ENCODE assay signal across 29 cellular contexts in genomic region chr2:72276876-72277275, GRCh38.
"Had no signal": no experiment of that assay in that cellular context is flagged by ENCODE, and none has a peak within 500 bp of the region (broad histone marks: within the 10 kb centered on the region; RNA-seq: fewer than 3 reads in every experiment).

No MANE protein-coding gene starts in this region.

- H3K36me3 ChIP-seq: esophagus squamous epithelium, gastrocnemius medialis, left lung, ovary, sigmoid colon, spleen, thoracic aorta, tibial nerve, upper lobe of left lung had no signal

- FAIRE-seq: endometrium, urothelium cell line had no signal

- ATAC-seq: gastrocnemius medialis; left lung; naive thymus-derived CD8-positive, alpha-beta T cell; psoas muscle; right cardiac atrium; stimulated activated memory B cell treated with anti-CD40 and anti-IgM and Interleukin-4, amounts not matched to agents 10 μg/mL and 1 μg/mL and 100 μg/mL, for 72 hours; stimulated activated naive CD8-positive, alpha-beta T cell treated with anti-CD3 and anti-CD28 coated beads, Interleukin-15, Interleukin-2, amounts not matched to agents 100 U/mL and 50 U/mL, for 24 hours had no signal

- H3K4me3 ChIP-seq: coronary artery, esophagus squamous epithelium, gastrocnemius medialis, left lung, ovary, psoas muscle, sigmoid colon, skin epidermis, spleen, thoracic aorta, tibial nerve, upper lobe of left lung had no signal

- H3K27ac ChIP-seq: coronary artery, esophagus squamous epithelium, gastrocnemius medialis, left lung, ovary, psoas muscle, sigmoid colon, skin epidermis, spleen, thoracic aorta, tibial nerve, upper lobe of left lung had no signal

- DNase-seq: dermis blood vessel endothelial cell; effector memory CD4-positive, alpha-beta T cell; erythroblast; esophagus squamous epithelium; gastrocnemius medialis; head of caudate nucleus; left cardiac atrium; left lung; mammary epithelial cell; mesendoderm; naive thymus-derived CD8-positive, alpha-beta T cell; nephron progenitor cell; nucleus accumbens; ovary; posterior cingulate gyrus; psoas muscle; right cardiac atrium; sigmoid colon; spleen; stimulated activated CD4-positive, alpha-beta T cell treated with anti-CD3 and anti-CD28 coated beads, Interleukin-4, amount 100 ng/mL, for 4 hours; stimulated activated naive CD8-positive, alpha-beta T cell treated with anti-CD3 and anti-CD28 coated beads, Interleukin-15, Interleukin-2, amounts not matched to agents 100 U/mL and 50 U/mL, for 24 hours; upper lobe of left lung had no signal

- H3K9me3 ChIP-seq: esophagus squamous epithelium, gastrocnemius medialis, left lung, ovary, psoas muscle, sigmoid colon, spleen, thoracic aorta, tibial nerve, upper lobe of left lung had no signal

- H3K27me3 ChIP-seq: esophagus squamous epithelium, gastrocnemius medialis, left lung, ovary, sigmoid colon, spleen, tibial nerve, upper lobe of left lung had no signal
